ENCODE assay signal across 27 cellular contexts in the genomic region with DNA sequence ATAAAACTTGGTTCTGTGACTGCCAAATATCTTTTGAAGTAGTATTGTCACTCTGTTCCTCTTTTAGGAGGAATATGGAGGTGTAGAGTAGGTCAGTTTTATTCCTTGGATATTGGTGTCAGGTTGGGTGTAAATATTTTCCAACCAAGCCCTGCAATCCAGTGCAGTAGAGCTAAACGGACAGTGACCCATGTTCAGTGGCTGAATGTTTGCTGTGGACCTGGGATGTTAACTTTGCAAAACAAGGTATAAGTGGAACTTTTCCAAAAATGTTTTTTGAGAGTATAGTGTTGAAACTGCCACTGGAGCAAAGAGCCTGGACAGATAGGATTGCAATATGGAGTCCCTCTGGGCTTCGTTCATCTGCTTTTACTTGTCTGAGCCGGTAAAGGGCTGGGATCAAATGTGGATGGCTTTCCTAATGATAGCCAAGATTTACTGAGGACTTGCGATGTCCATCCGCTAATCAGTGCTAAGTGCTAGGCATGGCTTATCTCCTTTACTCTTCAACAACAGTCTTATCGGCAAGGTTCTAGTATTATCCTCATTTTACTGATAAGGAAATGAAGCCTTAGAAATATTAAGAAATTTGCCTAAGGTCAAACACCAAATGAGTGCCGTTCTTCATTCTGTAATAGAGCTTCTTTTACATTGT.
"Had no signal": no experiment of that assay in that cellular context is flagged by ENCODE, and none has a peak within 500 bp of the region (broad histone marks: within the 10 kb centered on the region; RNA-seq: fewer than 3 reads in every experiment).

No MANE protein-coding gene starts in this region.

- H3K27ac ChIP-seq: ascending aorta, body of pancreas, KMS-11, SJCRH30 had no signal

- DNase-seq: activated CD4-positive, alpha-beta memory T cell treated with anti-CD3 and anti-CD28 coated beads for 36 hours; activated CD4-positive, alpha-beta T cell treated with anti-CD3 and anti-CD28 coated beads for 48 hours; activated CD4-positive, CD25-positive, alpha-beta regulatory T cell treated with anti-CD3 and anti-CD28 coated beads, Interleukin-2, amount 50 U/mL, for 72 hours; activated CD8-positive, alpha-beta memory T cell treated with anti-CD3 and anti-CD28 coated beads for 24 hours; activated effector memory CD4-positive, alpha-beta T cell treated with anti-CD3 and anti-CD28 coated beads, Interleukin-2, amount 50 U/mL, for 16 hours; activated naive CD4-positive, alpha-beta T cell treated with Interleukin-2 at 50 U/mL for 16 hours; activated naive CD8-positive, alpha-beta T cell treated with anti-CD3 and anti-CD28 coated beads, Interleukin-2, amount 50 U/mL, for 24 hours; activated T-cell treated with anti-CD3 and anti-CD28 coated beads, Interleukin-2, amount 50 U/mL, for 4 hours; amniotic stem cell; body of pancreas; central memory CD4-positive, alpha-beta T cell; NCI-H1092; NCI-H1417; NCI-H2029; NCI-H2107; NCI-H2171 treated with DMSO at 0.1 percent for 48 hours; NCI-H226; NCI-H526 treated with DMSO at 0.1 percent for 48 hours; RPMI8226; SK-N-SH; T-helper 1 cell had no signal

- H3K27ac Mint-ChIP-seq: activated CD4-positive, alpha-beta memory T cell treated with anti-CD3 and anti-CD28 coated beads for 36 hours; activated naive CD4-positive, alpha-beta T cell treated with anti-CD3 and anti-CD28 coated beads, Interleukin-2, amount 50 U/mL, for 72 hours; activated naive CD8-positive, alpha-beta T cell treated with anti-CD3 and anti-CD28 coated beads, Interleukin-2, amount 50 U/mL, for 24 hours had no signal

- H3K27me3 Mint-ChIP-seq: activated CD4-positive, alpha-beta memory T cell treated with anti-CD3 and anti-CD28 coated beads for 36 hours; activated naive CD8-positive, alpha-beta T cell treated with anti-CD3 and anti-CD28 coated beads, Interleukin-2, amount 50 U/mL, for 24 hours had no signal

- H3K4me3 ChIP-seq: ascending aorta, body of pancreas, SJCRH30 had no signal

- H3K4me3 Mint-ChIP-seq: activated CD4-positive, alpha-beta memory T cell treated with anti-CD3 and anti-CD28 coated beads for 36 hours; activated naive CD8-positive, alpha-beta T cell treated with anti-CD3 and anti-CD28 coated beads, Interleukin-2, amount 50 U/mL, for 24 hours; activated T-cell treated with anti-CD3 and anti-CD28 coated beads, Interleukin-2, amount 50 U/mL, for 4 hours had no signal

- H3K4me2 ChIP-seq: KMS-11, SK-N-SH had no signal

- H3K27me3 ChIP-seq: ascending aorta, body of pancreas, SJCRH30 had no signal

- H3K9me3 ChIP-seq: ascending aorta, body of pancreas, SJCRH30, SK-N-SH had no signal

- ATAC-seq: activated naive CD4-positive, alpha-beta T cell treated with anti-CD3 and anti-CD28 coated beads, Interleukin-2, amount 50 U/mL, for 72 hours; activated naive CD8-positive, alpha-beta T cell treated with anti-CD3 and anti-CD28 coated beads, Interleukin-2, amount 50 U/mL, for 24 hours; activated T-cell treated with anti-CD3 and anti-CD28 coated beads, Interleukin-2, amount 50 U/mL, for 4 hours; body of pancreas; Right ventricle myocardium inferior had no signal

- H3K36me3 Mint-ChIP-seq: activated naive CD4-positive, alpha-beta T cell treated with anti-CD3 and anti-CD28 coated beads, Interleukin-2, amount 50 U/mL, for 72 hours had no signal

- H3K9ac ChIP-seq: KMS-11, SK-N-SH had no signal

- H3K9me3 Mint-ChIP-seq: activated naive CD4-positive, alpha-beta T cell treated with anti-CD3 and anti-CD28 coated beads, Interleukin-2, amount 50 U/mL, for 72 hours; activated naive CD8-positive, alpha-beta T cell treated with anti-CD3 and anti-CD28 coated beads, Interleukin-2, amount 50 U/mL, for 24 hours had no signal

- FAIRE-seq: bronchial epithelial cell had no signal

- H3K36me3 ChIP-seq: ascending aorta, SJCRH30 had no signal
